Comparison of ENCODE assay signal across 23 cellular contexts in genomic region chr11:100903284-100903683, GRCh38.
"Had no signal": no experiment of that assay in that cellular context is flagged by ENCODE, and none has a peak within 500 bp of the region (broad histone marks: within the 10 kb centered on the region; RNA-seq: fewer than 3 reads in every experiment).

No MANE protein-coding gene starts in this region.

- H3K4me3 ChIP-seq: esophagus muscularis mucosa, hepatocyte, prostate gland, skin epidermis, stomach, thoracic aorta, transverse colon had no signal

- H3K79me2 ChIP-seq: parathyroid adenoma had no signal

- H3K9me3 ChIP-seq: esophagus muscularis mucosa, prostate gland, stomach, thoracic aorta, transverse colon had no signal

- H3K36me3 ChIP-seq: esophagus muscularis mucosa, prostate gland, stomach, thoracic aorta, transverse colon had no signal

- DNase-seq: effector memory CD8-positive, alpha-beta T cell; foreskin keratinocyte; head of caudate nucleus; kidney; left cardiac atrium; mesendoderm; naive B cell; nephron progenitor cell; retina; stimulated activated CD4-positive, alpha-beta T cell treated with anti-CD3 and anti-CD28 coated beads, Interleukin-12 subunit alpha, Interleukin-12 subunit beta, amount 100 ng/mL, for 4 hours; stimulated activated naive CD4-positive, alpha-beta T cell; stomach; substantia nigra; transverse colon had no signal

- FAIRE-seq: colon, kidney, urothelium cell line had no signal

- H3K27me3 ChIP-seq: esophagus muscularis mucosa, foreskin keratinocyte, hepatocyte, stomach, transverse colon had no signal

- H3K4me2 ChIP-seq: hepatocyte had no signal

- H3K4me1 ChIP-seq: esophagus muscularis mucosa, foreskin keratinocyte, parathyroid adenoma, prostate gland had no signal

- H3K27ac ChIP-seq: epithelial cell of prostate, esophagus muscularis mucosa, foreskin keratinocyte, hepatocyte, parathyroid adenoma, prostate gland, skin epidermis, stomach, thoracic aorta, transverse colon had no signal

- H2AFZ ChIP-seq: hepatocyte, parathyroid adenoma had no signal

- H3K9ac ChIP-seq: parathyroid adenoma had no signal

- ATAC-seq: effector memory CD8-positive, alpha-beta T cell; foreskin keratinocyte had no signal
